Comparison of ENCODE assay signal across 8 cellular contexts in genomic region chr21:43720539-43721224, GRCh38. TPM values are rescaled to one million over a fixed set of nuclear protein-coding genes. Genes with fewer than 3 reads are reported as not detected.
DNase-seq lines count a peak whose midpoint lies in the region; ATAC-seq, FAIRE-seq and TF ChIP-seq lines count a peak whose summit lies in the region.

No MANE protein-coding gene starts in this region.

- POLR2A ChIA-PET in activated CD4-positive, alpha-beta T cell treated with anti-CD3 and anti-CD28 coated beads for 36 hours (lab: Charles Lee), result interaction anchor here (1.9 kb wide), 1 partner anchor 8 kb away, joined by 13 read pairs; no protein-coding TSS in a partner anchor

- dilution Hi-C loops in keratinocyte (cut with MboI; ENCODE audit: extremely low pct_ligation_motif_present, low sequenced_read_pairs), result no loop called here

- H3K4me3 ChIP-seq in keratinocyte (ENCODE audit: control insufficient read depth in 2 of 3, extremely low read depth in 1 of 3, insufficient read depth in 2 of 3, low read depth in 1 of 3, low read length in 3 of 3) (peak overlapping the region; percentile 69 to 89 (median 86)), stomach smooth muscle (ENCODE audit: low read length in 2 of 2) (peak overlapping the region; percentile 87 to 93)

- H3K9me1 ChIP-seq in keratinocyte (ENCODE audit: control insufficient read depth, extremely low read depth, insufficient read depth, low read length), result no peaks in the 10 kb centered on the region

- H3K27me3 Mint-ChIP-seq in activated CD4-positive, alpha-beta T cell treated with anti-CD3 and anti-CD28 coated beads for 36 hours, result no peaks in the 10 kb centered on the region
- peaks cover 8% of the 10 kb centered on the region for H3K27me3 Mint-ChIP-seq in activated naive CD8-positive, alpha-beta T cell treated with anti-CD3 and anti-CD28 coated beads, Interleukin-2, amount 50 U/mL, for 24 hours

- no peaks in the 10 kb centered on the region for H3K9me3 Mint-ChIP-seq in activated CD4-positive, alpha-beta T cell treated with anti-CD3 and anti-CD28 coated beads for 36 hours (ENCODE audit: low read depth)
- H3K9me3 Mint-ChIP-seq in activated naive CD8-positive, alpha-beta T cell treated with anti-CD3 and anti-CD28 coated beads, Interleukin-2, amount 50 U/mL, for 24 hours, result no peaks in the 10 kb centered on the region

- H3K4me1 Mint-ChIP-seq in activated CD4-positive, alpha-beta T cell treated with anti-CD3 and anti-CD28 coated beads for 36 hours, result peaks cover 34% of the 10 kb centered on the region
- peaks cover 47% of the 10 kb centered on the region for H3K4me1 Mint-ChIP-seq in activated naive CD8-positive, alpha-beta T cell treated with anti-CD3 and anti-CD28 coated beads, Interleukin-2, amount 50 U/mL, for 24 hours

- H3K4me2 ChIP-seq in keratinocyte (ENCODE audit: control insufficient read depth, extremely low read depth, insufficient read depth, low read depth, low read length), result peak overlapping the region; percentile 93

- intact Hi-C loops in activated CD4-positive, alpha-beta T cell treated with anti-CD3 and anti-CD28 coated beads for 36 hours (cut with DNase I, micrococcal nuclease), result no loop called here

- H3K27ac Mint-ChIP-seq in activated CD4-positive, alpha-beta T cell treated with anti-CD3 and anti-CD28 coated beads for 36 hours, result peak overlapping the region; percentile 74
- H3K27ac Mint-ChIP-seq in activated naive CD8-positive, alpha-beta T cell treated with anti-CD3 and anti-CD28 coated beads, Interleukin-2, amount 50 U/mL, for 24 hours, result no peak overlapping the region

- H3K4me1 ChIP-seq in keratinocyte (ENCODE audit: control insufficient read depth, extremely low read depth, insufficient read depth, low read length) (peaks cover 32% of the 10 kb centered on the region), stomach smooth muscle (ENCODE audit: control insufficient read depth, insufficient read depth, low read length) (peaks cover 35% of the 10 kb centered on the region)

- H3K9ac ChIP-seq in keratinocyte (ENCODE audit: control insufficient read depth, extremely low read depth, insufficient read depth, low read length) (peak overlapping the region; percentile 86), stomach smooth muscle (ENCODE audit: low read length in 2 of 2) (peak overlapping the region; percentile 72 to 83)

- H3K79me2 ChIP-seq in keratinocyte (ENCODE audit: control insufficient read depth, insufficient read depth, low read length), result peaks cover 57% of the 10 kb centered on the region

- TF ChIP-seq CTCF in keratinocyte (optimal IDR thresholded peaks at IDR 0.05 in 1 of 3, IDR thresholded peaks at IDR 0.05 in 1 of 3, conservative IDR thresholded peaks at IDR 0.05 in 1 of 3; ENCODE audit: extremely low read depth in 1 of 3, insufficient read depth in 2 of 3, low read length in 3 of 3), result no peak

- ATAC-seq in activated CD4-positive, alpha-beta T cell treated with anti-CD3 and anti-CD28 coated beads for 36 hours, result no peak
- no peak for ATAC-seq in activated naive CD8-positive, alpha-beta T cell treated with anti-CD3 and anti-CD28 coated beads, Interleukin-2, amount 50 U/mL, for 24 hours
- ATAC-seq in GM19467 (IDR thresholded peaks at IDR 0.05; ENCODE audit: unreplicated experiment), result no peak
- no peak for ATAC-seq in HG02970 (IDR thresholded peaks at IDR 0.05; ENCODE audit: low FRiP score, unreplicated experiment)

- H3K27me3 ChIP-seq in keratinocyte (ENCODE audit: control insufficient read depth, extremely low read depth, insufficient read depth, low read length) (no peaks in the 10 kb centered on the region), stomach smooth muscle (ENCODE audit: control insufficient read depth in 1 of 2, insufficient read depth in 2 of 2, low read length in 2 of 2) (no peaks in the 10 kb centered on the region)

- H2AFZ ChIP-seq in keratinocyte (ENCODE audit: control insufficient read depth, low read length), result no peak overlapping the region

- H3K27ac ChIP-seq in keratinocyte (ENCODE audit: control insufficient read depth, insufficient read depth, low read length) (peak overlapping the region; percentile 84), stomach smooth muscle (ENCODE audit: low read length) (no peak overlapping the region)

- H3K9me3 ChIP-seq in keratinocyte (ENCODE audit: control insufficient read depth, low read depth, low read length) (no peaks in the 10 kb centered on the region), stomach smooth muscle (ENCODE audit: control insufficient read depth in 2 of 2, low read length in 2 of 2) (no peaks in the 10 kb centered on the region)

- FAIRE-seq in keratinocyte (lab: Jason Lieb, UNC), result no peak

- H3K36me3 Mint-ChIP-seq in activated CD4-positive, alpha-beta T cell treated with anti-CD3 and anti-CD28 coated beads for 36 hours (ENCODE audit: low read depth), result peaks cover 10% of the 10 kb centered on the region
- H3K36me3 Mint-ChIP-seq in activated naive CD8-positive, alpha-beta T cell treated with anti-CD3 and anti-CD28 coated beads, Interleukin-2, amount 50 U/mL, for 24 hours (ENCODE audit: low read depth), result no peaks in the 10 kb centered on the region

- peaks cover 8% of the 10 kb centered on the region for H4K20me1 ChIP-seq in keratinocyte (ENCODE audit: control insufficient read depth, extremely low read depth, insufficient read depth, low read length)

- CTCF ChIA-PET in activated CD4-positive, alpha-beta T cell treated with anti-CD3 and anti-CD28 coated beads for 36 hours (lab: Charles Lee), result interaction anchor here (0.6 to 1.0 kb wide), 2 partner anchors 8 to 16 kb away, joined by 3 to 5 read pairs; no protein-coding TSS in a partner anchor

- H3K4me3 Mint-ChIP-seq in activated CD4-positive, alpha-beta T cell treated with anti-CD3 and anti-CD28 coated beads for 36 hours, result peak overlapping the region; percentile 82
- peak overlapping the region; percentile 82 for H3K4me3 Mint-ChIP-seq in activated naive CD8-positive, alpha-beta T cell treated with anti-CD3 and anti-CD28 coated beads, Interleukin-2, amount 50 U/mL, for 24 hours

- no peak for DNase-seq in activated CD4-positive, alpha-beta T cell treated with anti-CD3 and anti-CD28 coated beads for 36 hours
- no peak for DNase-seq in activated CD4-positive, alpha-beta T cell treated with anti-CD3 and anti-CD28 coated beads for 1 hour
- no peak for DNase-seq in activated naive CD8-positive, alpha-beta T cell treated with anti-CD3 and anti-CD28 coated beads, Interleukin-2, amount 50 U/mL, for 24 hours
- DNase-seq in keratinocyte (ENCODE audit: low read depth, low spot score), result no peak
- no peak for DNase-seq in NCI-H446 treated with DMSO at 0.1 percent for 48 hours (lab: John Stamatoyannopoulos, UW)

- H3K36me3 ChIP-seq in keratinocyte (ENCODE audit: control insufficient read depth in 2 of 2, extremely low read depth in 1 of 2, insufficient read depth in 2 of 2, low read length in 2 of 2) (peaks cover 7 to 10% of the 10 kb centered on the region in 2 experiments), stomach smooth muscle (ENCODE audit: control insufficient read depth in 2 of 2, insufficient read depth in 2 of 2, low read length in 2 of 2) (peaks cover 0 to 2% of the 10 kb centered on the region in 2 donors)

RNA-seq across cellular contexts. Expression of gene PDXK, which starts 1.8 kb away (rescaled TPM):
- total RNA-seq in activated CD4-positive, alpha-beta T cell treated with anti-CD3 and anti-CD28 coated beads for 36 hours, result 100 to 1,000 TPM in 1 of 2 experiments, 10 to 100 TPM in 1; 96.9 to 117 TPM
- polyA plus RNA-seq in keratinocyte, result 144 to 211 TPM (median 154 TPM) in 3 replicates
- polyA plus RNA-seq in keratinocyte (2011; ENCODE audit: low read depth), result 104 TPM
- polyA plus RNA-seq in keratinocyte (2011; cell fraction: cytosol; rRNA removed), result 101 and 129 TPM in 2 replicates
- polyA plus RNA-seq in keratinocyte (2011; cell fraction: nucleus; rRNA removed), result 140 and 148 TPM in 2 replicates
- polyA plus RNA-seq in keratinocyte (2012; ENCODE audit: low replicate concordance), result 111 and 154 TPM in 2 replicates
- 198 to 322 TPM (median 204 TPM) in 3 replicates for polyA minus RNA-seq in keratinocyte
- 58.1 TPM for polyA minus RNA-seq in keratinocyte (2011; cell fraction: cytosol; rRNA and poly(A)+ RNA removed)
- 49.2 and 82.9 TPM in 2 replicates for polyA minus RNA-seq in keratinocyte (2011; cell fraction: nucleus; rRNA and poly(A)+ RNA removed)

RNA-seq across cellular contexts. Expression of gene CSTB, which starts 55.4 kb away (rescaled TPM):
- 10 to 100 TPM; 29.9 to 30.9 TPM for total RNA-seq in activated CD4-positive, alpha-beta T cell treated with anti-CD3 and anti-CD28 coated beads for 36 hours
- 126 to 167 TPM (median 152 TPM) in 3 replicates for polyA plus RNA-seq in keratinocyte
- 168 TPM for polyA plus RNA-seq in keratinocyte (2011; ENCODE audit: low read depth)
- 208 and 215 TPM in 2 replicates for polyA plus RNA-seq in keratinocyte (2011; cell fraction: cytosol; rRNA removed)
- 66.9 and 73.9 TPM in 2 replicates for polyA plus RNA-seq in keratinocyte (2011; cell fraction: nucleus; rRNA removed)
- polyA plus RNA-seq in keratinocyte (2012; ENCODE audit: low replicate concordance), result 168 and 493 TPM in 2 replicates
- 34.1 to 136 TPM (median 81.0 TPM) in 3 replicates for polyA minus RNA-seq in keratinocyte
- polyA minus RNA-seq in keratinocyte (2011; cell fraction: cytosol; rRNA and poly(A)+ RNA removed), result 68.9 TPM
- polyA minus RNA-seq in keratinocyte (2011; cell fraction: nucleus; rRNA and poly(A)+ RNA removed), result 14.6 and 18.0 TPM in 2 replicates
